ENCODE assay signal across 15 cellular contexts in the genomic region with DNA sequence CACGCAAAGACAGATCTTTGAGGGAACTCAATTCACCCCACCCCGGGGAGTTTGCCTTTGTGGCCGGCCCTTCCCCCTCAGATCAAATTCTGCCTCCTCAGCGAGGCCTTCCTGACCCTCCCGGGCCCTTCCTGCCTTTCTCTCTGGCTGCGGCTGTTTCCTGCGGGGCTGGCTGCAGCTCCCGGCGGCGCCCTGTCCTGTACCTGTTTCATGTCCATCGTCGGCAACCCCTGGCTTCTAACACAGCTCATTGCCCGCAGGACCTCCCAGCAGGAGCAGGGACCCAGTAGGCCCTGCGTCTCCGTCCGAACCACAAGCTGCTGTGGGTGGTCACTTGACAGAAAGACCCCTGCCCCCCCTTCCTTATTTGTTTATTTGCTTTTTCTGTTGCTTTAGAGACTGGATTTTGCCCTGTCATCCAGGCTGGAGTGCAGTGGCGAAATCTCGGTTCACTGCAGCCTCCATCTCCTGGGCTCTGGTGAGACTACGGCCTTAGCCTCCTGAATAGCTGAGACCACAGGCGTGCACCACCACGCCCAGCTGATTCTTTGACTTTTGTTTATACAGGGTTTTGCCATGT. TPM values are rescaled to one million over a fixed set of nuclear protein-coding genes. Genes with fewer than 3 reads are reported as not detected.
A peak's percentile ranks its signal among the peaks of the same experiment; 100 is the strongest.
DNase-seq lines count a peak whose midpoint lies in the region; ATAC-seq and TF ChIP-seq lines count a peak whose summit lies in the region.
"Had no signal": no experiment of that assay in that cellular context is flagged by ENCODE, and none has a peak within 500 bp of the region (broad histone marks: within the 10 kb centered on the region; RNA-seq: fewer than 3 reads in every experiment).

No MANE protein-coding gene starts in this region.

- no peaks in the 10 kb centered on the region for H3K36me3 Mint-ChIP-seq in Calu3 (ENCODE audit: insufficient read depth, unreplicated experiment)
- H3K36me3 Mint-ChIP-seq: memory B cell had no signal

- DNase-seq in SK-N-SH (no peak), esophagus muscularis mucosa (ENCODE audit: extremely low spot score) (no peak), lung (ENCODE audit: low spot score) (no peak), upper lobe of left lung (peak in 1 of 2 donors; percentile 54), COLO829 (ENCODE audit: low spot score) (no peak), Calu3 (no peak), nucleus accumbens (lab: John Stamatoyannopoulos, UW) (no peak)
- DNase-seq: 8988T; activated naive CD4-positive, alpha-beta T cell; NCI-H524 treated with DMSO at 0.1 percent for 48 hours; stimulated activated CD4-positive, alpha-beta T cell treated with anti-CD3 and anti-CD28 coated beads, Interleukin-2, amount 100 ng/mL, for 48 hours had no signal

- BruUV-seq in Calu3 (replicated peaks; lab: Mats Ljungman, UMichigan): no TSS peak

- H3K27me3 Mint-ChIP-seq in Calu3 (ENCODE audit: unreplicated experiment): no peaks in the 10 kb centered on the region

- H3K9me2 ChIP-seq in SK-N-SH: no peaks in the 10 kb centered on the region

- H3K27ac ChIP-seq in SK-N-SH (ENCODE audit: low read depth in 2 of 2, low read length in 1 of 2) (no peak overlapping the region; a peak in 1 of 4 replicates), esophagus muscularis mucosa (replicated peaks in 1 of 4) (peak overlapping the region; percentile 1 to 63 (median 46)), lung (ENCODE audit: low read depth in 1 of 2, low read length in 1 of 2) (peak overlapping the region; percentile 78), upper lobe of left lung (peak overlapping the region; percentile 36 to 88 (median 78))

- ATAC-seq in SK-N-SH treated with all-trans-retinoic acid at 6 μM for 48 hours: peak; percentile 34; the same call in 1 of the 3 replicates
- ATAC-seq in lung (ENCODE audit: insufficient read depth, low FRiP score): peak; percentile 20
- peak in 1 of 2 donors; percentile 54 for ATAC-seq in upper lobe of left lung (ENCODE audit: low FRiP score in 2 of 2)

- TF ChIP-seq EP300 in SK-N-SH (IDR thresholded peaks at IDR 0.05; ENCODE audit: borderline replicate concordance in 1 of 2, low read depth in 1 of 2, low read length in 1 of 2) (no peak), esophagus muscularis mucosa (IDR thresholded peaks at IDR 0.05) (no peak), upper lobe of left lung (IDR thresholded peaks at IDR 0.05) (no peak)

- H3K4me2 ChIP-seq in SK-N-SH: no peak overlapping the region

- no peaks in the 10 kb centered on the region for H3K79me2 ChIP-seq in SK-N-SH (ENCODE audit: insufficient read depth)

- H3K4me1 ChIP-seq in SK-N-SH (ENCODE audit: control insufficient read depth in 1 of 2, insufficient read depth in 2 of 2, low read depth in 1 of 2, low read length in 1 of 2) (peaks cover 0 to 15% of the 10 kb centered on the region in 2 experiments; a peak in 1 of 4 replicates), esophagus muscularis mucosa (peaks cover 15 to 51% (median 32%) of the 10 kb centered on the region in 4 donors), lung (ENCODE audit: control insufficient read depth in 2 of 2, insufficient read depth in 2 of 2, low read length in 2 of 2) (peaks cover 0 to 21% of the 10 kb centered on the region in 2 donors), upper lobe of left lung (peaks cover 38 to 51% (median 50%) of the 10 kb centered on the region in 4 donors)

- CTCF ChIA-PET in SK-N-SH (lab: Yijun Ruan, JAX): no interaction called here
- CTCF ChIA-PET in Calu3 (lab: Charles Lee): interaction anchor here (0.6 kb wide), 1 partner anchor 173 kb away, joined by 3 read pairs; no protein-coding TSS in a partner anchor

- H3K36me3 ChIP-seq in SK-N-SH (replicated peaks in 1 of 2; ENCODE audit: control insufficient read depth in 1 of 2, insufficient read depth in 2 of 2, low read length in 1 of 2) (no peaks in the 10 kb centered on the region), esophagus muscularis mucosa (no peaks in the 10 kb centered on the region), lung (ENCODE audit: control insufficient read depth in 2 of 2, insufficient read depth in 2 of 2, low read length in 2 of 2) (no peaks in the 10 kb centered on the region), upper lobe of left lung (no peaks in the 10 kb centered on the region)

- no peak overlapping the region for H3K9ac ChIP-seq in SK-N-SH

- H3K4me3 Mint-ChIP-seq in Calu3 (ENCODE audit: low read depth, unreplicated experiment): no peak overlapping the region
- H3K4me3 Mint-ChIP-seq: memory B cell had no signal

- WGBS in SK-N-SH (ENCODE audit: low lambda C conversion rate): 73% methylated on average over 10 of the region's 21 CpGs
- WGBS in esophagus muscularis mucosa: 75% methylated on average over 21 of the region's 21 CpGs
- 33 to 40% methylated on average over 21 of the region's 21 CpGs for WGBS in lung, 2 donors
- WGBS in upper lobe of left lung, 2 donors: 25 to 43% methylated on average over 16 to 21 of the region's 21 CpGs

- POLR2A ChIA-PET in SK-N-SH (lab: Yijun Ruan, JAX): no interaction called here

- no peaks in the 10 kb centered on the region for H3K4me1 Mint-ChIP-seq in Calu3 (ENCODE audit: low read depth, unreplicated experiment)
- H3K4me1 Mint-ChIP-seq: memory B cell had no signal

- H3K27ac Mint-ChIP-seq in Calu3 (ENCODE audit: unreplicated experiment): no peak overlapping the region
- H3K27ac Mint-ChIP-seq: memory B cell had no signal

- H3K27me3 ChIP-seq in SK-N-SH (ENCODE audit: insufficient read depth) (no peaks in the 10 kb centered on the region), esophagus muscularis mucosa (no peaks in the 10 kb centered on the region), lung (ENCODE audit: control insufficient read depth, insufficient read depth) (no peaks in the 10 kb centered on the region), upper lobe of left lung (no peaks in the 10 kb centered on the region)

- H3F3A ChIP-seq in SK-N-SH (replicated peaks; ENCODE audit: insufficient read depth): peaks cover 4% of the 10 kb centered on the region

- H2AFZ ChIP-seq in SK-N-SH (ENCODE audit: low read depth): no peak overlapping the region

- no peak for TF ChIP-seq POLR2A in esophagus muscularis mucosa (IDR thresholded peaks at IDR 0.05; ENCODE audit: low read depth)
- TF ChIP-seq POLR2A in upper lobe of left lung (IDR thresholded peaks at IDR 0.05): peak in 1 of 4 donors; percentile 15

- H3K9me3 ChIP-seq in SK-N-SH: no peaks in the 10 kb centered on the region
- no peaks in the 10 kb centered on the region for H3K9me3 ChIP-seq in esophagus muscularis mucosa
- H3K9me3 ChIP-seq in lung (ENCODE audit: control insufficient read depth in 2 of 2, insufficient read depth in 1 of 2, low read length in 1 of 2): no peaks in the 10 kb centered on the region
- H3K9me3 ChIP-seq in upper lobe of left lung: no peaks in the 10 kb centered on the region

- intact Hi-C loops in esophagus muscularis mucosa (cut with DNase I): no loop called here
- intact Hi-C loops in Calu3 (cut with micrococcal nuclease; ENCODE audit: unreplicated experiment): no loop called here

- TF ChIP-seq RAD21 in SK-N-SH (IDR thresholded peaks at IDR 0.05; ENCODE audit: low read length): no peak

- H3K9me3 Mint-ChIP-seq in Calu3 (ENCODE audit: low read depth, unreplicated experiment): no peaks in the 10 kb centered on the region
- H3K9me3 Mint-ChIP-seq: memory B cell had no signal

- no peak for TF ChIP-seq CTCF in SK-N-SH (IDR thresholded peaks at IDR 0.05)
- TF ChIP-seq CTCF in esophagus muscularis mucosa (IDR thresholded peaks at IDR 0.05): no peak
- no peak for TF ChIP-seq CTCF in lung (IDR thresholded peaks at IDR 0.05; ENCODE audit: control extremely low read depth, extremely low read depth)
- TF ChIP-seq CTCF in upper lobe of left lung (IDR thresholded peaks at IDR 0.05): no peak
- TF ChIP-seq CTCF in Calu3 (IDR thresholded peaks at IDR 0.05; ENCODE audit: unreplicated experiment): no peak

- no peak overlapping the region for H3K4me3 ChIP-seq in SK-N-SH (ENCODE audit: low read depth in 2 of 2, low read length in 1 of 2)
- no peak overlapping the region for H3K4me3 ChIP-seq in esophagus muscularis mucosa
- no peak overlapping the region for H3K4me3 ChIP-seq in lung
- H3K4me3 ChIP-seq in upper lobe of left lung: peak overlapping the region in 1 of 4 donors; percentile 26

- H4K20me1 ChIP-seq in SK-N-SH (ENCODE audit: insufficient read depth): no peaks in the 10 kb centered on the region

RNA-seq across cellular contexts. Expression of gene PTBP1, which starts 7.7 kb away (rescaled TPM):
- polyA plus RNA-seq in SK-N-SH (2012; rRNA removed) (172 and 243 TPM in 2 replicates), lung (100 to 1,000 TPM; 112 to 150 TPM)
- 81.4 and 143 TPM in 2 replicates for polyA plus RNA-seq in SK-N-SH (2012; cell fraction: cytosol; rRNA removed)
- polyA plus RNA-seq in SK-N-SH (2012; cell fraction: nucleus; rRNA removed): 286 and 334 TPM in 2 replicates
- total RNA-seq in esophagus muscularis mucosa (100 to 1,000 TPM in 1 of 4 donors, 10 to 100 TPM in 3; 76.8 to 110 (median 95.3) TPM), lung (100 to 1,000 TPM; 256 to 321 TPM), upper lobe of left lung (100 to 1,000 TPM; 122 to 270 (median 219) TPM), Calu3 (2022) (380 and 409 TPM in 2 replicates)

RNA-seq across cellular contexts. Expression of gene PLPPR3, which starts 32.2 kb away (rescaled TPM):
- 1.5 and 1.6 TPM in 2 replicates for polyA plus RNA-seq in SK-N-SH (2012; rRNA removed)
- polyA plus RNA-seq in SK-N-SH (2012; cell fraction: cytosol; rRNA removed): 0.59 and 1.2 TPM in 2 replicates
- polyA plus RNA-seq in SK-N-SH (2012; cell fraction: nucleus; rRNA removed): 1.8 and 2.1 TPM in 2 replicates
- total RNA-seq in esophagus muscularis mucosa: not detected
- 10 to 100 TPM in 1 of 2 donors, 1 to 10 TPM in 1; 8.1 to 14.1 TPM for total RNA-seq in lung
- 1 to 10 TPM in 1 of 2 donors, under 1 TPM in 1; 0.91 to 4.2 TPM for polyA plus RNA-seq in lung
- 10 to 100 TPM in 1 of 6 donors, 1 to 10 TPM in 4, under 1 TPM in 1; 0.63 to 14.2 (median 5.6) TPM for total RNA-seq in upper lobe of left lung
- total RNA-seq in Calu3 (2022): 0.27 TPM in 1 of 2 replicates, not detected in the other
- total RNA-seq: LHCN-M2, ureter had no signal

RNA-seq across cellular contexts. Expression of gene AZU1, which starts 38.1 kb away (rescaled TPM):
- 0.15 TPM in 2 replicates for polyA plus RNA-seq in SK-N-SH (2012; rRNA removed)
- polyA plus RNA-seq in SK-N-SH (2012; cell fraction: cytosol; rRNA removed): not detected in 2 replicates
- polyA plus RNA-seq in SK-N-SH (2012; cell fraction: nucleus; rRNA removed): 2.3 and 2.4 TPM in 2 replicates
- 1 to 10 TPM in 1 of 4 donors, under 1 TPM in 1, not detected in 2; 0.40 to 1.3 TPM for total RNA-seq in esophagus muscularis mucosa
- 1 to 10 TPM; 2.1 to 9.8 TPM for total RNA-seq in lung
- 1 to 10 TPM; 2.0 to 6.7 TPM for polyA plus RNA-seq in lung
- total RNA-seq in upper lobe of left lung: 10 to 100 TPM in 1 of 6 donors, 1 to 10 TPM in 5; 2.0 to 13.6 (median 5.3) TPM
- total RNA-seq in Calu3 (2022): not detected in 2 replicates
- total RNA-seq: LHCN-M2, ureter had no signal

RNA-seq across cellular contexts. Expression of gene MISP, which starts 38.7 kb away (rescaled TPM):
- polyA plus RNA-seq in SK-N-SH (2012; rRNA removed) (0.03 and 0.08 TPM in 2 replicates), lung (10 to 100 TPM; 20.5 to 23.7 TPM)
- 0.05 TPM in 2 replicates for polyA plus RNA-seq in SK-N-SH (2012; cell fraction: cytosol; rRNA removed)
- polyA plus RNA-seq in SK-N-SH (2012; cell fraction: nucleus; rRNA removed): 0.06 TPM in 2 replicates
- total RNA-seq in esophagus muscularis mucosa (1 to 10 TPM in 1 of 4 donors, not detected in 3; 2.0 TPM), lung (10 to 100 TPM; 14.9 to 23.6 TPM), upper lobe of left lung (10 to 100 TPM; 22.5 to 51.5 (median 37.5) TPM), Calu3 (2022) (73.9 and 90.5 TPM in 2 replicates)

RNA-seq across cellular contexts. Expression of gene PRTN3, which starts 51.2 kb away (rescaled TPM):
- polyA plus RNA-seq in SK-N-SH (2012; rRNA removed): not detected in 2 replicates
- polyA plus RNA-seq in SK-N-SH (2012; cell fraction: cytosol; rRNA removed): not detected in 2 replicates
- not detected in 2 replicates for polyA plus RNA-seq in SK-N-SH (2012; cell fraction: nucleus; rRNA removed)
- total RNA-seq in esophagus muscularis mucosa: 1 to 10 TPM in 1 of 4 donors, not detected in 3; 1.2 TPM
- total RNA-seq in lung: 10 to 100 TPM in 1 of 2 donors, under 1 TPM in 1; 0.58 to 23.3 TPM
- polyA plus RNA-seq in lung: 10 to 100 TPM in 1 of 2 donors, under 1 TPM in 1; 0.85 to 18.5 TPM
- 1 to 10 TPM in 2 of 6 donors, not detected in 4; 1.1 to 9.4 TPM for total RNA-seq in upper lobe of left lung
- not detected in 2 replicates for total RNA-seq in Calu3 (2022)
- total RNA-seq: LHCN-M2, ureter had no signal

Comparison
In these comparisons a context has a peak if more than half of its experiments do, and no peak if none do; other contexts are left out.
1. H3K27ac ChIP-seq: peak in esophagus muscularis mucosa (4 of 4), lung (2 of 2) and upper lobe of left lung (4 of 4); none in SK-N-SH (0 of 2).